24 cellular contexts compared by ENCODE assay signal in the genomic region with DNA sequence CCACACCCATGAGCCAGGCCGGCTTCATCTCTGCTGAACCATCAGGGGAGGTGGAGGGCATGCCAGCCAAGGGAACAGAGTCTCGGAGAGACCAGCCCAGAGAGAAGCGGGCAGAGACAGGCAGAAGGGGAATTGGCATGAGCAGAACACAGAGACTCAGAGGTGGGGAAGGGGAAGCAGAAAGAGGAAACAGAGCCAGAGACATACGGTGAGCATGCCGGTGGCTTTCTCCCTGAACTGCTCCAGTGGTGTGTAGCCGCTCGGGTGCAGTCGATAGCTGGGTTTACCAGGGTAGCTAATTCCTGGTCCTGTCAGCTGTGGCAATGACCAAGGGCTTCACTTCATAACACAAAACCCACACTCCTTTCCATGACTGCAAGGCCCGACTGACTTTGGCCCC.
DNase-seq lines count a peak whose midpoint lies in the region; ATAC-seq and TF ChIP-seq lines count a peak whose summit lies in the region.
"Had no signal": no experiment of that assay in that cellular context is flagged by ENCODE, and none has a peak within 500 bp of the region (broad histone marks: within the 10 kb centered on the region; RNA-seq: fewer than 3 reads in every experiment).

No MANE protein-coding gene starts in this region.

- ATAC-seq in upper lobe of left lung (ENCODE audit: low FRiP score in 2 of 2) (peak; percentile 9 to 11), HG02852 (IDR thresholded peaks at IDR 0.05; ENCODE audit: unreplicated experiment) (no peak)
- ATAC-seq: natural killer cell; stimulated activated naive CD8-positive, alpha-beta T cell treated with anti-CD3 and anti-CD28 coated beads, Interleukin-15, Interleukin-2, amounts not matched to agents 100 U/mL and 50 U/mL, for 24 hours; WTC11 had no signal

- no peaks in the 10 kb centered on the region for H3K9me3 Mint-ChIP-seq in immature natural killer cell
- H3K9me3 Mint-ChIP-seq: activated CD4-positive, alpha-beta memory T cell treated with anti-CD3 and anti-CD28 coated beads, Interleukin-2, amount 10 ng/mL, durations not matched to agents 7 days and 5 days; activated naive CD4-positive, alpha-beta T cell treated with anti-CD3 and anti-CD28 coated beads for 36 hours; natural killer cell had no signal

- H3K4me1 Mint-ChIP-seq in immature natural killer cell, result no peaks in the 10 kb centered on the region
- H3K4me1 Mint-ChIP-seq: activated CD4-positive, alpha-beta memory T cell treated with anti-CD3 and anti-CD28 coated beads, Interleukin-2, amount 10 ng/mL, durations not matched to agents 7 days and 5 days; natural killer cell had no signal

- TF ChIP-seq POLR2A in upper lobe of left lung (IDR thresholded peaks at IDR 0.05), result no peak

- DNase-seq in Kasumi-1 (lab: John Stamatoyannopoulos, UW), result peak; percentile 80 to 82
- DNase-seq in SKM-1 (lab: John Stamatoyannopoulos, UW; ENCODE audit: unreplicated experiment), result peak; percentile 76
- DNase-seq in globus pallidus (ENCODE audit: low spot score), result peak; percentile 17
- DNase-seq in upper lobe of left lung, result no peak
- no peak for DNase-seq in H7
- no peak for DNase-seq in immature natural killer cell
- DNase-seq: activated CD4-positive, alpha-beta memory T cell treated with anti-CD3 and anti-CD28 coated beads, Interleukin-2, amount 10 ng/mL, durations not matched to agents 7 days and 5 days; activated naive CD4-positive, alpha-beta T cell treated with anti-CD3 and anti-CD28 coated beads for 36 hours; activated T-cell treated with anti-CD3 and anti-CD28 coated beads for 4 hours; COR-L47; natural killer cell; NCI-H1105; NCI-H524 treated with DMSO at 0.1 percent for 48 hours; OCI-M1; SJCRH30; stimulated activated CD4-positive, alpha-beta T cell treated with anti-CD3 and anti-CD28 coated beads, Interleukin-2, amount 100 ng/mL, for 24 hours; stimulated activated naive CD8-positive, alpha-beta T cell treated with anti-CD3 and anti-CD28 coated beads, Interleukin-15, Interleukin-2, amounts not matched to agents 100 U/mL and 50 U/mL, for 24 hours; T-helper 2 cell; thyroid gland had no signal

- no peak overlapping the region for H3K27ac ChIP-seq in upper lobe of left lung
- H3K27ac ChIP-seq: KMS-11, SJCRH30, thyroid gland had no signal

- no peak for TF ChIP-seq CTCF in upper lobe of left lung (IDR thresholded peaks at IDR 0.05)

- H3K4me3 Mint-ChIP-seq in immature natural killer cell, result no peak overlapping the region
- H3K4me3 Mint-ChIP-seq: activated CD4-positive, alpha-beta memory T cell treated with anti-CD3 and anti-CD28 coated beads, Interleukin-2, amount 10 ng/mL, durations not matched to agents 7 days and 5 days; activated naive CD4-positive, alpha-beta T cell treated with anti-CD3 and anti-CD28 coated beads for 36 hours; natural killer cell; WTC11 had no signal

- no peak overlapping the region for H3K4me3 ChIP-seq in upper lobe of left lung
- H3K4me3 ChIP-seq in H7 (ENCODE audit: insufficient read depth, low read depth, low read length), result no peak overlapping the region
- H3K4me3 ChIP-seq: HAP-1, lung, SJCRH30, thyroid gland had no signal

- H3K36me3 ChIP-seq in upper lobe of left lung (no peaks in the 10 kb centered on the region), H7 (replicated peaks; ENCODE audit: control insufficient read depth, insufficient read depth, low read length) (no peaks in the 10 kb centered on the region)
- H3K36me3 ChIP-seq: HAP-1, SJCRH30, thyroid gland had no signal

- no peak overlapping the region for H3K27ac Mint-ChIP-seq in immature natural killer cell
- H3K27ac Mint-ChIP-seq: activated CD4-positive, alpha-beta memory T cell treated with anti-CD3 and anti-CD28 coated beads, Interleukin-2, amount 10 ng/mL, durations not matched to agents 7 days and 5 days; activated naive CD4-positive, alpha-beta T cell treated with anti-CD3 and anti-CD28 coated beads for 36 hours; natural killer cell; WTC11 had no signal

- no peaks in the 10 kb centered on the region for H3K36me3 Mint-ChIP-seq in immature natural killer cell
- H3K36me3 Mint-ChIP-seq: natural killer cell, WTC11 had no signal

- H3K27me3 ChIP-seq in upper lobe of left lung (no peaks in the 10 kb centered on the region), H7 (ENCODE audit: control insufficient read depth, insufficient read depth, low read length) (no peaks in the 10 kb centered on the region)
- H3K27me3 ChIP-seq: thyroid gland had no signal

- H3K27me3 Mint-ChIP-seq in immature natural killer cell (ENCODE audit: low read depth in 3 of 3), result peaks cover 0 to 3% (median 1%) of the 10 kb centered on the region in 3 donors

- no peaks in the 10 kb centered on the region for H3K9me3 ChIP-seq in upper lobe of left lung
- H3K9me3 ChIP-seq: HAP-1, SJCRH30, thyroid gland had no signal

- H3K4me1 ChIP-seq in upper lobe of left lung, result no peaks in the 10 kb centered on the region
- H3K4me1 ChIP-seq: HAP-1, SJCRH30, thyroid gland had no signal

- TF ChIP-seq EP300 in upper lobe of left lung (IDR thresholded peaks at IDR 0.05), result no peak

- WGBS in upper lobe of left lung, 2 donors, result 65 to 75% methylated on average over 9 of the region's 9 CpGs

Comparison
In these comparisons a context has a peak if more than half of its experiments do, and no peak if none do; other contexts are left out.
1. DNase-seq: peak in Kasumi-1 (2 of 2), SKM-1 (single experiment) and globus pallidus (single experiment); none in upper lobe of left lung (0 of 2), H7 (single experiment) and immature natural killer cell (0 of 3).